In genomic region chr6:4615231-4615630, GRCh38 we compare ENCODE assay signal across 3 cellular contexts.
"Had no signal": no experiment of that assay in that cellular context is flagged by ENCODE, and none has a peak within 500 bp of the region (broad histone marks: within the 10 kb centered on the region; RNA-seq: fewer than 3 reads in every experiment).

No MANE protein-coding gene starts in this region.

- H3K4me3 ChIP-seq: GM12878 had no signal

- DNase-seq: GDM1, GF-D8 had no signal

- ATAC-seq: GM12878 had no signal
